Comparison of ENCODE assay signal across 23 cellular contexts in the genomic region with DNA sequence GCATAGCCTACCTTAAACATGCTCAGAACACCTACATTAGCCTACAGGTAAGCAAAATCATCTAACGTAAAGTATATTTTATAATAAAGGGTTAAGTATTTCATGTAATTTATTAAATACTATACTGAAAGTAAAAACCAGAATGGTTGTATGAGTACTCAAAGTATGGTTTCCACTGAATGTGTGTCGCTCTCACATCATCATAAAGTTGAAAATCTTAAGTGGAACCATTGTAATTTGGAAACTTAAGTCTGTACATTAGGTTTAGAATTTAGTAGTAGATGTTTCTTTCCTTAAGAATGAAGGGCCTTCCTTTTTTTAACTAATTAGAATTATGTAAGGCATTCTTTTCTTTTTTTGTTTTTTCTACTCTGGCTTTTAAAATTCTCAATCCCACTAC.
"Had no signal": no experiment of that assay in that cellular context is flagged by ENCODE, and none has a peak within 500 bp of the region (broad histone marks: within the 10 kb centered on the region; RNA-seq: fewer than 3 reads in every experiment).

No MANE protein-coding gene starts in this region.

- ATAC-seq: foreskin keratinocyte, left ventricle myocardium superior, pancreas, psoas muscle, upper lobe of right lung had no signal

- H3K9me3 Mint-ChIP-seq: nephron progenitor cell had no signal

- H3K36me3 Mint-ChIP-seq: brain had no signal

- FAIRE-seq: pancreas, TTC549 had no signal

- H3K27me3 ChIP-seq: foreskin keratinocyte, pancreas, right atrium auricular region, SJSA1, spleen, thyroid gland, upper lobe of right lung had no signal

- H3K9me3 ChIP-seq: pancreas, psoas muscle, right atrium auricular region, SJSA1, spleen, thyroid gland, upper lobe of right lung had no signal

- H3K36me3 ChIP-seq: pancreas, right atrium auricular region, SJSA1, thyroid gland, upper lobe of right lung had no signal

- H3K4me3 ChIP-seq: pancreas, psoas muscle, right atrium auricular region, SJSA1, spleen, thyroid gland, upper lobe of right lung had no signal

- H3K4me1 ChIP-seq: foreskin keratinocyte, SJSA1 had no signal

- H3K4me3 Mint-ChIP-seq: activated CD4-positive, alpha-beta memory T cell treated with anti-CD3 and anti-CD28 coated beads, Interleukin-2, amount 10 ng/mL, durations not matched to agents 7 days and 5 days; brain; nephron progenitor cell had no signal

- H3K27ac Mint-ChIP-seq: activated CD4-positive, alpha-beta memory T cell treated with anti-CD3 and anti-CD28 coated beads, Interleukin-2, amount 10 ng/mL, durations not matched to agents 7 days and 5 days had no signal

- DNase-seq: activated CD4-positive, alpha-beta memory T cell treated with anti-CD3 and anti-CD28 coated beads, Interleukin-2, amount 10 ng/mL, durations not matched to agents 7 days and 5 days; activated naive CD4-positive, alpha-beta T cell treated with Interleukin-2 at 50 U/mL for 16 hours; aorta; dermis blood vessel endothelial cell; effector CD8-positive, alpha-beta T cell; foreskin keratinocyte; kidney glomerular epithelial cell; left ventricle myocardium superior; midbrain; nephron progenitor cell; pancreas; psoas muscle; spleen; stimulated activated CD4-positive, alpha-beta T cell treated with anti-CD3 and anti-CD28 coated beads, Interleukin-4, amount 100 ng/mL, for 1 hour; stimulated activated naive CD4-positive, alpha-beta T cell treated with Interleukin-2 at 50 U/mL for 16 hours; substantia nigra; T-helper 1 cell; thyroid gland; upper lobe of right lung had no signal

- H3K27me3 Mint-ChIP-seq: activated CD4-positive, alpha-beta memory T cell treated with anti-CD3 and anti-CD28 coated beads, Interleukin-2, amount 10 ng/mL, durations not matched to agents 7 days and 5 days had no signal

- H3K27ac ChIP-seq: foreskin keratinocyte, pancreas, psoas muscle, right atrium auricular region, SJSA1, spleen, thyroid gland, upper lobe of right lung had no signal
